ENCODE assay signal across 22 cellular contexts in genomic region chr14:104767634-104767918, GRCh38. TPM values are rescaled to one million over a fixed set of nuclear protein-coding genes. Genes with fewer than 3 reads are reported as not detected.
DNase-seq lines count a peak whose midpoint lies in the region; ATAC-seq and TF ChIP-seq lines count a peak whose summit lies in the region.
"Had no signal": no experiment of that assay in that cellular context is flagged by ENCODE, and none has a peak within 500 bp of the region (broad histone marks: within the 10 kb centered on the region; RNA-seq: fewer than 3 reads in every experiment).

No MANE protein-coding gene starts in this region.

- no peak for TF ChIP-seq POLR2A in vagina (IDR thresholded peaks at IDR 0.05)

- peak overlapping the region; percentile 70 for H3K4me3 ChIP-seq in Loucy (ENCODE audit: low read length, poor library complexity, severe bottlenecking)
- no peak overlapping the region for H3K4me3 ChIP-seq in left lung
- H3K4me3 ChIP-seq in trophoblast cell (ENCODE audit: low read depth, low read length): no peak overlapping the region
- no peak overlapping the region for H3K4me3 ChIP-seq in vagina
- H3K4me3 ChIP-seq: A549, K562 had no signal

- H3K79me1 ChIP-seq in trophoblast cell (ENCODE audit: low read length): peaks cover 7% of the 10 kb centered on the region

- H4K91ac ChIP-seq in trophoblast cell (ENCODE audit: low read depth, low read length): peak overlapping the region; percentile 91

- H4K20me1 ChIP-seq in Loucy (ENCODE audit: insufficient read depth, low read length, poor library complexity, severe bottlenecking): no peaks in the 10 kb centered on the region

- H2BK120ac ChIP-seq in trophoblast cell (ENCODE audit: insufficient read depth, low read length, poor library complexity): peak overlapping the region; percentile 34

- TF ChIP-seq CTCF in Loucy (conservative IDR thresholded peaks at IDR 0.05; ENCODE audit: low read length) (no peak), left lung (IDR thresholded peaks at IDR 0.05) (no peak), vagina (IDR thresholded peaks at IDR 0.05) (no peak)

- no peak overlapping the region for H3K23ac ChIP-seq in trophoblast cell (ENCODE audit: low read length)

- H2BK12ac ChIP-seq in trophoblast cell (ENCODE audit: low read length): peak overlapping the region; percentile 37

- H3K27me3 ChIP-seq in Loucy (ENCODE audit: insufficient read depth, low read length, poor library complexity, severe bottlenecking): no peaks in the 10 kb centered on the region
- no peaks in the 10 kb centered on the region for H3K27me3 ChIP-seq in left lung
- no peaks in the 10 kb centered on the region for H3K27me3 ChIP-seq in trophoblast cell (ENCODE audit: insufficient read depth, low read length)
- no peaks in the 10 kb centered on the region for H3K27me3 ChIP-seq in vagina
- H3K27me3 ChIP-seq: BE2C had no signal

- DNase-seq in left lung (no peak), trophoblast cell (no peak), NCI-H1105 treated with DMSO at 0.1 percent for 48 hours (lab: John Stamatoyannopoulos, UW) (no peak), vagina (ENCODE audit: extremely low spot score in 2 of 2) (no peak)
- DNase-seq: BE2C; CD4-positive, CD25-positive, alpha-beta regulatory T cell; DMS79 treated with DMSO at 0.1 percent for 48 hours; H7; HFFc6; MM.1S; NCI-H1048; NCI-H1436 treated with DMSO at 0.1 percent for 48 hours; NCI-H1930; NCI-H2227 treated with DMSO at 0.1 percent for 48 hours; NCI-H510A treated with DMSO at 0.1 percent for 48 hours; NCI-H748 treated with DMSO at 0.1 percent for 48 hours; SIG-M5; SK-N-SH had no signal

- H3K14ac ChIP-seq in trophoblast cell (ENCODE audit: low read length): peak overlapping the region; percentile 69

- no peaks in the 10 kb centered on the region for H3K9me2 ChIP-seq in Loucy (replicated peaks; ENCODE audit: low read depth, low read length)
- H3K9me2 ChIP-seq: SK-N-SH had no signal

- H3K27ac ChIP-seq in left lung (peak overlapping the region; percentile 5 to 6), trophoblast cell (ENCODE audit: low read depth, low read length) (peak overlapping the region; percentile 82), vagina (no peak overlapping the region)
- H3K27ac ChIP-seq: A549 had no signal

- H4K8ac ChIP-seq in trophoblast cell (ENCODE audit: low read depth, low read length): peak overlapping the region; percentile 33

- peak overlapping the region; percentile 52 for H3K4me2 ChIP-seq in Loucy (ENCODE audit: low read depth, low read length, poor library complexity, severe bottlenecking)
- H3K4me2 ChIP-seq in trophoblast cell (ENCODE audit: low read length): no peak overlapping the region
- H3K4me2 ChIP-seq: A549, SK-N-SH had no signal

- peaks cover 10% of the 10 kb centered on the region for H3K79me2 ChIP-seq in Loucy (ENCODE audit: insufficient read depth, low read length)
- no peaks in the 10 kb centered on the region for H3K79me2 ChIP-seq in trophoblast cell (ENCODE audit: control insufficient read depth, insufficient read depth, low read length, poor library complexity)

- H2AFZ ChIP-seq in Loucy (ENCODE audit: low read length): no peak overlapping the region
- H2AFZ ChIP-seq in trophoblast cell (ENCODE audit: insufficient read depth, low read length, poor library complexity): no peak overlapping the region

- no CpG with 5 or more reads among the region's 5 CpGs for WGBS in trophoblast cell (ENCODE audit: extremely low coverage, insufficient coverage, insufficient read length)

- H3K18ac ChIP-seq in trophoblast cell (ENCODE audit: low read length): peak overlapping the region; percentile 22

- H3K4me1 ChIP-seq in Loucy (ENCODE audit: insufficient read depth, low read length, poor library complexity, severe bottlenecking) (peaks cover 10% of the 10 kb centered on the region), left lung (peaks cover 9 to 10% of the 10 kb centered on the region in 2 donors), trophoblast cell (ENCODE audit: control insufficient read depth in 1 of 2, insufficient read depth in 2 of 2, low read length in 2 of 2) (peaks cover 15% of the 10 kb centered on the region in 2 experiments), vagina (peaks cover 11% of the 10 kb centered on the region)

- H2AK5ac ChIP-seq in trophoblast cell (ENCODE audit: low read length): no peak overlapping the region

- intact Hi-C loops in left lung (cut with DNase I) (loop anchor here in 1 of 2 donors (2.0 kb wide), 1 partner anchor 59 kb away; no protein-coding TSS in a partner anchor), vagina (cut with DNase I) (no loop called here)

- H2BK5ac ChIP-seq in trophoblast cell (ENCODE audit: low read depth, low read length, poor library complexity): peak overlapping the region; percentile 45

- peaks cover 21% of the 10 kb centered on the region for H3K36me3 ChIP-seq in Loucy (ENCODE audit: insufficient read depth, low read length)
- H3K36me3 ChIP-seq in left lung: peaks cover 0 to 41% of the 10 kb centered on the region in 2 donors
- peaks cover 27 to 32% of the 10 kb centered on the region in 2 experiments for H3K36me3 ChIP-seq in trophoblast cell (ENCODE audit: control insufficient read depth in 1 of 2, insufficient read depth in 2 of 2, low read length in 2 of 2)
- peaks cover 0 to 14% of the 10 kb centered on the region in 2 donors for H3K36me3 ChIP-seq in vagina

- H4K12ac ChIP-seq in trophoblast cell (ENCODE audit: low read depth, low read length): no peak overlapping the region

- peak overlapping the region; percentile 28 for H3K9ac ChIP-seq in Loucy (ENCODE audit: low read depth, low read length, poor library complexity, severe bottlenecking)
- no peak overlapping the region for H3K9ac ChIP-seq in trophoblast cell (ENCODE audit: low read length)
- H3K9ac ChIP-seq: SK-N-SH had no signal

- ATAC-seq in left lung: no peak
- ATAC-seq in GM19463 (IDR thresholded peaks at IDR 0.05; ENCODE audit: unreplicated experiment): no peak

- no peak overlapping the region for H3K4ac ChIP-seq in trophoblast cell (ENCODE audit: low read depth, low read length)

- no peaks in the 10 kb centered on the region; the same call in 1 of the 2 replicates for H3K9me3 ChIP-seq in Loucy (ENCODE audit: insufficient read depth, low read depth, low read length)
- H3K9me3 ChIP-seq in left lung: peaks cover 0 to 5% of the 10 kb centered on the region in 2 donors
- H3K9me3 ChIP-seq in trophoblast cell (ENCODE audit: insufficient read depth, low read depth, low read length): peaks cover 2% of the 10 kb centered on the region
- no peaks in the 10 kb centered on the region for H3K9me3 ChIP-seq in vagina
- H3K9me3 ChIP-seq: BE2C, SK-N-SH had no signal

- H3F3A ChIP-seq in Loucy (ENCODE audit: low read depth): peaks cover 3% of the 10 kb centered on the region; the same call in 1 of the 2 replicates

RNA-seq across cellular contexts. Expression of gene SIVA1, which starts 14.6 kb away (rescaled TPM):
- total RNA-seq in left lung (10 to 100 TPM; 59.2 to 69.5 TPM), vagina (284 TPM)
- 88.0 and 93.0 TPM in 2 replicates for polyA plus RNA-seq in trophoblast cell (2013)

RNA-seq across cellular contexts. Expression of gene AKT1, which starts 28.0 kb away (rescaled TPM):
- total RNA-seq in left lung (100 to 1,000 TPM; 173 to 176 TPM), vagina (92.8 TPM)
- polyA plus RNA-seq in trophoblast cell (2013): 175 TPM in 2 replicates

RNA-seq across cellular contexts. Expression of gene ZBTB42, which starts 33.3 kb away (rescaled TPM):
- 10 to 100 TPM in 1 of 2 donors, 1 to 10 TPM in 1; 9.9 to 12.1 TPM for total RNA-seq in left lung
- polyA plus RNA-seq in trophoblast cell (2013): 4.6 and 4.7 TPM in 2 replicates
- total RNA-seq in vagina: 7.6 TPM

RNA-seq across cellular contexts. Expression of gene ADSS1, which starts 43.5 kb away (rescaled TPM):
- total RNA-seq in left lung (1 to 10 TPM; 5.2 to 5.3 TPM), vagina (10.3 TPM)
- polyA plus RNA-seq in trophoblast cell (2013): 2.9 and 3.4 TPM in 2 replicates
